In genomic region chr9:84819446-84819845, GRCh38 we compare ENCODE assay signal across 1 cellular context.
TF ChIP-seq lines count a peak whose summit lies in the region.

No MANE protein-coding gene starts in this region.

TF ChIP-seq in HepG2, 621 proteins besides CTCF, POLR2A, EP300 and RAD21 (continued from another document):
- TF ChIP-seq, protein P1, sequence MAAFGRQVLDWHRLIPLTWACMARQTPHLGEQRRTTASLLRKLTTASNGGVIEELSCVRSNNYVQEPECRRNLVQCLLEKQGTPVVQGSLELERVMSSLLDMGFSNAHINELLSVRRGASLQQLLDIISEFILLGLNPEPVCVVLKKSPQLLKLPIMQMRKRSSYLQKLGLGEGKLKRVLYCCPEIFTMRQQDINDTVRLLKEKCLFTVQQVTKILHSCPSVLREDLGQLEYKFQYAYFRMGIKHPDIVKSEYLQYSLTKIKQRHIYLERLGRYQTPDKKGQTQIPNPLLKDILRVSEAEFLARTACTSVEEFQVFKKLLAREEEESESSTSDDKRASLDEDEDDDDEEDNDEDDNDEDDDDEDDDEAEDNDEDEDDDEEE (CRISPR knock-in tag; IDR thresholded peaks at IDR 0.05), result no peak
- TF ChIP-seq HDAC1 (CRISPR knock-in tag; IDR thresholded peaks at IDR 0.05) (no peak), AGO2 (optimal IDR thresholded peaks at IDR 0.05; ENCODE audit: low read depth, low read length) (no peak), ZNF570 (CRISPR knock-in tag; IDR thresholded peaks at IDR 0.05; ENCODE audit: borderline replicate concordance) (no peak), ZNF441 (CRISPR knock-in tag; IDR thresholded peaks at IDR 0.05; ENCODE audit: borderline replicate concordance) (no peak)
TF ChIP-seq in HepG2: peak in this region for 0.
